ENCODE assay signal across 8 cellular contexts in genomic region chr16:68264128-68265077, GRCh38. TPM values are rescaled to one million over a fixed set of nuclear protein-coding genes. Genes with fewer than 3 reads are reported as not detected.
A peak's percentile ranks its signal among the peaks of the same experiment; 100 is the strongest.
DNase-seq lines count a peak whose midpoint lies in the region; ATAC-seq lines count a peak whose summit lies in the region.

TSS of gene SLC7A6 (plus strand) at chr16:68264526. CDS start at chr16:68274727, 10,201 bp downstream.

- H3K27ac ChIP-seq in ectodermal cell (ENCODE audit: insufficient read depth, low read depth, low read length, poor library complexity, severe bottlenecking), result no peak within 1 kb of the TSS

- H3K9me3 ChIP-seq in ectodermal cell (ENCODE audit: control insufficient read depth, low read length), result no peaks in the 10 kb centered on the region

- CTCF ChIA-PET in activated CD4-positive, alpha-beta memory T cell treated with anti-CD3 and anti-CD28 coated beads for 36 hours (lab: Charles Lee), result interaction anchor here (0.6 to 9.2 kb wide), 33 partner anchors 8 to 705 kb away, joined by 3 to 571 read pairs (median 6); partner anchors contain the start of genes ESRP2, NFATC3, PLA2G15 and PRMT7

- peak; percentile 69 for ATAC-seq in HG02885 (IDR thresholded peaks at IDR 0.05; ENCODE audit: poor library complexity, unreplicated experiment)

- peak; percentile 56 for DNase-seq in NK-92 treated with Interleukin-12 subunit alpha and Interleukin-12 subunit beta, amount 100 ng/mL, for 24 hours (lab: John Stamatoyannopoulos, UW)
- no peak for DNase-seq in NK-92 (lab: John Stamatoyannopoulos, UW; ENCODE audit: unreplicated experiment)
- peak; percentile 59 for DNase-seq in NCI-H2171 treated with DMSO at 0.1 percent for 48 hours (lab: John Stamatoyannopoulos, UW)
- peak; percentile 92 for DNase-seq in activated CD4-positive, alpha-beta memory T cell treated with anti-CD3 and anti-CD28 coated beads for 36 hours
- DNase-seq in lung microvascular endothelial cell (ENCODE audit: low read depth in 2 of 2), result peak; percentile 79 to 81
- peak; percentile 77 to 83 (median 82) for DNase-seq in stimulated activated CD4-positive, alpha-beta T cell treated with anti-CD3 and anti-CD28 coated beads, TNF-alpha, amount 100 ng/mL, for 48 hours (ENCODE audit: low read depth in 3 of 3)

- POLR2A ChIA-PET in activated CD4-positive, alpha-beta memory T cell treated with anti-CD3 and anti-CD28 coated beads for 36 hours (lab: Charles Lee), result interaction anchor here (0.6 to 5.0 kb wide), 21 partner anchors 8 to 179 kb away, joined by 3 to 45 read pairs (median 4); partner anchors contain the start of genes NFATC3, PLA2G15, PRMT7 and SLC7A6OS

- H3K4me3 ChIP-seq in ectodermal cell (ENCODE audit: insufficient read depth, low read depth, low read length), result peak within 1 kb of the TSS; percentile 83

- intact Hi-C loops in activated CD4-positive, alpha-beta memory T cell treated with anti-CD3 and anti-CD28 coated beads for 36 hours (cut with micrococcal nuclease), result loop anchor here (1.0 to 10.0 kb wide), 5 partner anchors 11 to 180 kb away; partner anchors contain the start of genes SLC7A6OS and SMPD3

- H3K9me3 Mint-ChIP-seq in activated CD4-positive, alpha-beta memory T cell treated with anti-CD3 and anti-CD28 coated beads for 36 hours, result no peaks in the 10 kb centered on the region

- peaks cover 23% of the 10 kb centered on the region for H3K27me3 ChIP-seq in ectodermal cell (ENCODE audit: control insufficient read depth, insufficient read depth, low read length, poor library complexity, severe bottlenecking)

- H3K4me1 Mint-ChIP-seq in activated CD4-positive, alpha-beta memory T cell treated with anti-CD3 and anti-CD28 coated beads for 36 hours (ENCODE audit: low read depth), result peaks cover 43% of the 10 kb centered on the region

- H3K36me3 Mint-ChIP-seq in activated CD4-positive, alpha-beta memory T cell treated with anti-CD3 and anti-CD28 coated beads for 36 hours, result peaks cover 24% of the 10 kb centered on the region

- peak within 1 kb of the TSS; percentile 96 for H3K4me3 Mint-ChIP-seq in activated CD4-positive, alpha-beta memory T cell treated with anti-CD3 and anti-CD28 coated beads for 36 hours

- H3K4me1 ChIP-seq in ectodermal cell (ENCODE audit: control insufficient read depth, insufficient read depth, low read length), result peaks cover 17% of the 10 kb centered on the region

- 1% methylated on average over 123 of the region's 123 CpGs for WGBS in ectodermal cell, 2 experiments

- no peaks in the 10 kb centered on the region for H3K27me3 Mint-ChIP-seq in activated CD4-positive, alpha-beta memory T cell treated with anti-CD3 and anti-CD28 coated beads for 36 hours

- H3K36me3 ChIP-seq in ectodermal cell (ENCODE audit: control insufficient read depth, insufficient read depth, low read length), result no peaks in the 10 kb centered on the region

- H3K27ac Mint-ChIP-seq in activated CD4-positive, alpha-beta memory T cell treated with anti-CD3 and anti-CD28 coated beads for 36 hours, result peak within 1 kb of the TSS; percentile 95

RNA-seq across cellular contexts. Expression of gene SLC7A6, which starts in this region (rescaled TPM):
- 10 to 100 TPM; 62.8 to 63.8 TPM for total RNA-seq in activated CD4-positive, alpha-beta memory T cell treated with anti-CD3 and anti-CD28 coated beads for 36 hours
- 18.8 TPM for polyA plus RNA-seq in ectodermal cell (2013, experiment 1 of 4)
- polyA plus RNA-seq in ectodermal cell (2013, experiment 2 of 4), result 20.9 TPM
- 13.6 TPM for polyA plus RNA-seq in ectodermal cell (2013, experiment 3 of 4)
- 20.2 TPM for polyA plus RNA-seq in ectodermal cell (2013, experiment 4 of 4)
- total RNA-seq in lung microvascular endothelial cell, result 10.5 and 10.9 TPM in 2 replicates
